Comparison of ENCODE assay signal across 8 cellular contexts in the genomic region with DNA sequence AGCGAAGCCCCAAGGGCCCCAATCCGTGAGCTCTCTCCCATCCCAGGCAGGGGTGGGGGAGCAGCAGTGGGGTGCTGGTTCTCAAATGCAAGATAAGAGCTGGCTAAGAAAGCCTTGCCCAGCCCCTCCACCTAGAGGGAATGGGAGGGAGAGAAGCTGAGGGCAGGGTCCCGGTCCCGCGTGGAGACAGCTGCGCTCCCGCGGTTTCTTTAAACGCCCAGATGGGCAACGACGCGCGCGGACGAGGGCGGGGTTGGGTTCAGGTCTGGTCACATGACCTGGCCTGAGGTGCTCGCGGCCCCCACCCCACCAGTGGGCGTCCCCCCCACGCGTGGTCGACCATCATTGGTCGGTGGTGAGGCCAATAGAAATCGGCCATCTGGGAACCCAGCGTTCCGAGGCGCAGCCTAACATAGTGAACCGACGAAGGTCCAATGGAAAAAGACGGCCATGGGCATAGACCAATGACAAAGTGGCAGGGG. TPM values are rescaled to one million over a fixed set of nuclear protein-coding genes. Genes with fewer than 3 reads are reported as not detected.
DNase-seq lines count a peak whose midpoint lies in the region; ATAC-seq, FAIRE-seq and TF ChIP-seq lines count a peak whose summit lies in the region.

No MANE protein-coding gene starts in this region.

- DNase-seq in Ammon's horn (ENCODE audit: low spot score) (peak; percentile 99), NCI-H524 treated with DMSO at 0.1 percent for 48 hours (lab: John Stamatoyannopoulos, UW) (peak; percentile 97), kidney epithelial cell (ENCODE audit: low read depth) (peak; percentile 92)
- DNase-seq in activated CD4-positive, alpha-beta T cell treated with anti-CD3 and anti-CD28 coated beads for 48 hours: peak; percentile 100
- DNase-seq in stimulated activated CD4-positive, alpha-beta T cell treated with anti-CD3 and anti-CD28 coated beads, Interleukin-15, amount 100 ng/mL, for 24 hours: peak; percentile 100

- no peak for TF ChIP-seq CTCF in kidney epithelial cell (IDR thresholded peaks at IDR 0.05; ENCODE audit: insufficient read depth, low read length, poor library complexity, severe bottlenecking)

- H3K4me3 ChIP-seq in kidney epithelial cell (ENCODE audit: low read depth, low read length): peak overlapping the region; percentile 93

- ATAC-seq in GM19351 (IDR thresholded peaks at IDR 0.05; ENCODE audit: unreplicated experiment) (peak; percentile 84), HG03469 (IDR thresholded peaks at IDR 0.05; ENCODE audit: unreplicated experiment) (peak; percentile 57)

- H3K36me3 ChIP-seq in kidney epithelial cell (ENCODE audit: control insufficient read depth, insufficient read depth, low read length): peaks cover 3% of the 10 kb centered on the region

- FAIRE-seq in colon (lab: Jason Lieb, UNC): peak; percentile 65

- no peaks in the 10 kb centered on the region for H3K27me3 ChIP-seq in kidney epithelial cell (ENCODE audit: control insufficient read depth, insufficient read depth, low read length)

RNA-seq across cellular contexts. Expression of a gene that starts 0.3 kb away (rescaled TPM):
- 936 and 958 TPM in 2 replicates for total RNA-seq in kidney epithelial cell

RNA-seq across cellular contexts. Expression of a gene that starts 4.6 kb away (rescaled TPM):
- total RNA-seq in kidney epithelial cell: 90.6 and 93.7 TPM in 2 replicates

RNA-seq across cellular contexts. Expression of a gene that starts 7.6 kb away (rescaled TPM):
- total RNA-seq in kidney epithelial cell: 138 and 146 TPM in 2 replicates

RNA-seq across cellular contexts. Expression of a gene that starts 18.9 kb away (rescaled TPM):
- total RNA-seq in kidney epithelial cell: 60.1 and 78.0 TPM in 2 replicates

RNA-seq across cellular contexts. Expression of a gene that starts 19.0 kb away (rescaled TPM):
- 0.13 and 0.48 TPM in 2 replicates for total RNA-seq in kidney epithelial cell

Comparison
In these comparisons a context has a peak if more than half of its experiments do, and no peak if none do; other contexts are left out.
1. Peak in every context shown above with its lines: DNase-seq, ATAC-seq and H3K4me3 ChIP-seq.